In the genomic region with DNA sequence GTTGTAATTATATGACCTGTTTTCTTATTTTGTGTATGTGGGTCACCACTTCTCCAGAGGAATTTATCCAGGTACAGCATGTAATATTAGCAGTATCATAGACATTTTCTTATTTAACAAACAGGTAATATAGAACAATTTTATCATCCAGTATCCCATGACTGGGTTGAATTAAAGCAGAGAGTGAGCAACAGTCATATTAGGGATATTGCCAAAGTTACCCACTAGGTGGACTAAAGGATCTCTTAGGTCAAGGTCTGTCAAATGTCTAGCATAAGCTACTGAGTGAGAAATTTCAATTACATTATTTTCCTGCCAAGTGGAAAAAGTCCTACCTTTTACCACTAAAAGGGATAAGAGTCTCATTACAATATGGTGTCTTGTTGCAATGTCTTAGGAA, we compare ENCODE assay signal across 8 cellular contexts.
DNase-seq lines count a peak whose midpoint lies in the region; ATAC-seq, FAIRE-seq and TF ChIP-seq lines count a peak whose summit lies in the region.

No MANE protein-coding gene starts in this region.

- H3K79me2 ChIP-seq in DND-41 (ENCODE audit: insufficient read depth, low read length), result no peaks in the 10 kb centered on the region

- in situ Hi-C loops in gastrocnemius medialis (cut with MboI; ENCODE audit: low sequenced_read_pairs in 4 of 4), result no loop called here

- H3K27ac Mint-ChIP-seq in activated CD4-positive, alpha-beta T cell treated with anti-CD3 and anti-CD28 coated beads, Interleukin-2, amount 10 ng/mL, durations not matched to agents 7 days and 5 days, result no peak overlapping the region

- H3K4me1 ChIP-seq in DND-41 (ENCODE audit: insufficient read depth, low read length), result no peaks in the 10 kb centered on the region
- no peaks in the 10 kb centered on the region for H3K4me1 ChIP-seq in gastrocnemius medialis

- H4K20me1 ChIP-seq in DND-41 (ENCODE audit: insufficient read depth, low read length), result no peaks in the 10 kb centered on the region

- no peaks in the 10 kb centered on the region for H3K9me3 ChIP-seq in DND-41 (ENCODE audit: insufficient read depth, low read length, severe bottlenecking)
- H3K9me3 ChIP-seq in gastrocnemius medialis, result no peaks in the 10 kb centered on the region

- H3K4me3 ChIP-seq in DND-41 (ENCODE audit: low read depth in 1 of 2, low read length in 2 of 2) (no peak overlapping the region), epithelial cell of esophagus (ENCODE audit: low read length) (no peak overlapping the region), gastrocnemius medialis (no peak overlapping the region)

- no peak overlapping the region for H3K4me3 Mint-ChIP-seq in activated CD4-positive, alpha-beta T cell treated with anti-CD3 and anti-CD28 coated beads, Interleukin-2, amount 10 ng/mL, durations not matched to agents 7 days and 5 days

- peak; percentile 43 for FAIRE-seq in H54 (lab: Jason Lieb, UNC)

- peaks cover 2% of the 10 kb centered on the region for H3K27me3 Mint-ChIP-seq in activated CD4-positive, alpha-beta T cell treated with anti-CD3 and anti-CD28 coated beads, Interleukin-2, amount 10 ng/mL, durations not matched to agents 7 days and 5 days

- H3K4me1 Mint-ChIP-seq in activated CD4-positive, alpha-beta T cell treated with anti-CD3 and anti-CD28 coated beads, Interleukin-2, amount 10 ng/mL, durations not matched to agents 7 days and 5 days, result no peaks in the 10 kb centered on the region

- H3K9ac ChIP-seq in DND-41 (ENCODE audit: low read depth, low read length), result no peak overlapping the region

- no peak for ATAC-seq in DND-41 (ENCODE audit: insufficient read depth, low read depth)
- ATAC-seq in GM21360 (IDR thresholded peaks at IDR 0.05; ENCODE audit: unreplicated experiment), result no peak
- no peak for ATAC-seq in gastrocnemius medialis

- DNase-seq in DND-41 (no peak), H54 (ENCODE audit: insufficient read length, low spot score) (peak; percentile 2), NCI-H2196 treated with DMSO at 0.1 percent for 48 hours (lab: John Stamatoyannopoulos, UW; ENCODE audit: unreplicated experiment) (peak; percentile 13), epithelial cell of esophagus (ENCODE audit: low read depth) (peak; percentile 49), AG20443 (ENCODE audit: low spot score) (no peak), gastrocnemius medialis (no peak)
- no peak for DNase-seq in activated CD4-positive, alpha-beta T cell treated with anti-CD3 and anti-CD28 coated beads, Interleukin-2, amount 10 ng/mL, durations not matched to agents 7 days and 5 days

- H3K4me2 ChIP-seq in DND-41 (ENCODE audit: insufficient read depth, low read length), result no peak overlapping the region

- no peaks in the 10 kb centered on the region for H3K27me3 ChIP-seq in DND-41 (ENCODE audit: insufficient read depth, low read length, poor library complexity)
- no peaks in the 10 kb centered on the region for H3K27me3 ChIP-seq in gastrocnemius medialis

- CTCF ChIA-PET in activated CD4-positive, alpha-beta T cell treated with anti-CD3 and anti-CD28 coated beads, Interleukin-2, amount 10 ng/mL, durations not matched to agents 7 days and 5 days (lab: Charles Lee), result no interaction called here

- H3K36me3 ChIP-seq in DND-41 (ENCODE audit: insufficient read depth, low read length) (no peaks in the 10 kb centered on the region), gastrocnemius medialis (no peaks in the 10 kb centered on the region)

- TF ChIP-seq POLR2A in H54 (IDR thresholded peaks at IDR 0.05; ENCODE audit: low read depth, low read length), result no peak
- no peak for TF ChIP-seq POLR2A in gastrocnemius medialis (IDR thresholded peaks at IDR 0.05)

- H3K36me3 Mint-ChIP-seq in activated CD4-positive, alpha-beta T cell treated with anti-CD3 and anti-CD28 coated beads, Interleukin-2, amount 10 ng/mL, durations not matched to agents 7 days and 5 days (ENCODE audit: low read depth), result no peaks in the 10 kb centered on the region

- intact Hi-C loops in gastrocnemius medialis (cut with DNase I; ENCODE audit: low total_unique reads), result no loop called here

- no peak overlapping the region for H3K27ac ChIP-seq in DND-41 (ENCODE audit: low read length)
- H3K27ac ChIP-seq in gastrocnemius medialis, result no peak overlapping the region

- no peaks in the 10 kb centered on the region for H3K9me3 Mint-ChIP-seq in activated CD4-positive, alpha-beta T cell treated with anti-CD3 and anti-CD28 coated beads, Interleukin-2, amount 10 ng/mL, durations not matched to agents 7 days and 5 days

- TF ChIP-seq CTCF in DND-41 (IDR thresholded peaks at IDR 0.05; ENCODE audit: borderline replicate concordance, extremely low read depth, low read length, poor library complexity, severe bottlenecking) (peak; percentile 38), epithelial cell of esophagus (IDR thresholded peaks at IDR 0.05; ENCODE audit: insufficient read depth, low read depth, low read length, missing control alignments) (peak; percentile 46), gastrocnemius medialis (IDR thresholded peaks at IDR 0.05 in 4 of 5, conservative IDR thresholded peaks at IDR 0.05 in 1 of 5) (peak in 1 of 5 experiments; percentile 11)

- POLR2A ChIA-PET in activated CD4-positive, alpha-beta T cell treated with anti-CD3 and anti-CD28 coated beads, Interleukin-2, amount 10 ng/mL, durations not matched to agents 7 days and 5 days (lab: Charles Lee), result no interaction called here

- no peak overlapping the region for H2AFZ ChIP-seq in DND-41 (ENCODE audit: low read depth, low read length)

Comparison
In these comparisons a context has a peak if more than half of its experiments do, and no peak if none do; other contexts are left out.
1. DNase-seq: peak in H54 (single experiment), NCI-H2196 treated with DMSO at 0.1 percent for 48 hours (single experiment) and epithelial cell of esophagus (single experiment); none in DND-41 (single experiment), AG20443 (single experiment), activated CD4-positive, alpha-beta T cell treated with anti-CD3 and anti-CD28 coated beads, Interleukin-2, amount 10 ng/mL, durations not matched to agents 7 days and 5 days (single experiment) and gastrocnemius medialis (0 of 2).